8 cellular contexts compared by ENCODE assay signal in the genomic region with DNA sequence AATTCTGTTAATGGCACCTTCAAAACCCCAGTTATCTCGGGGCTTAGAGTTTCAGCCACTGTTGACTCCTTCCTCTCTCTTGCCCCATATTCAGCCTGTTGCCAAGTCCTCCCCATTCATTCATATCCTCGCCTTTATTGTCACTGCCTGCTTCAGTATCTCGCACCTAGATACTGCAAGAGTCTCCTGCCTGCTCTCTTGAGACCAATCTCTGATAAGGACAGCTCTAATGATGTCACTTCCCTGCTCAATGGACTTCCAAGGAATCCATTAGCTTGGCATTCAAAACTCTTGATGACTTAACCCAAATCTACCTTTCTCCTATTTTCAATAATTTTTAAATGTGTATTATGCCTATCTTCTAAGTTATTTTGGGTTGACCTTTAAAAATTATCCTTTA. TPM values are rescaled to one million over a fixed set of nuclear protein-coding genes. Genes with fewer than 3 reads are reported as not detected.
DNase-seq lines count a peak whose midpoint lies in the region; ATAC-seq and TF ChIP-seq lines count a peak whose summit lies in the region.

No MANE protein-coding gene starts in this region.

- H4K20me1 ChIP-seq in OCI-LY1 (ENCODE audit: insufficient read depth, low read length) = no peaks in the 10 kb centered on the region

- H3K27ac Mint-ChIP-seq in CD4-positive, alpha-beta T cell = peak overlapping the region; percentile 97
- peak overlapping the region in 1 of 2 donors; percentile 89 for H3K27ac Mint-ChIP-seq in effector memory CD8-positive, alpha-beta T cell

- H3K27me3 Mint-ChIP-seq in CD4-positive, alpha-beta T cell = no peaks in the 10 kb centered on the region
- no peaks in the 10 kb centered on the region for H3K27me3 Mint-ChIP-seq in effector memory CD8-positive, alpha-beta T cell

- peak overlapping the region; percentile 62; the same call in 1 of the 2 replicates for H3K9ac ChIP-seq in OCI-LY1 (ENCODE audit: low read length)

- H3K36me3 ChIP-seq in OCI-LY1 (ENCODE audit: insufficient read depth, low read length) (peaks cover 8% of the 10 kb centered on the region; the same call in 1 of the 2 replicates), neuron (ENCODE audit: insufficient read depth, low read length) (peaks cover 6% of the 10 kb centered on the region), ovary (no peaks in the 10 kb centered on the region)

- peaks cover 9% of the 10 kb centered on the region for H3K79me2 ChIP-seq in OCI-LY1 (ENCODE audit: insufficient read depth, low read length)

- no peak for TF ChIP-seq EP300 in ovary (IDR thresholded peaks at IDR 0.05)

- no peak for ATAC-seq in CD4-positive, alpha-beta T cell (ENCODE audit: poor library complexity)
- no peak for ATAC-seq in effector memory CD8-positive, alpha-beta T cell (replicated peaks)
- ATAC-seq in HG02981 (IDR thresholded peaks at IDR 0.05; ENCODE audit: unreplicated experiment) (no peak), GM21619 (IDR thresholded peaks at IDR 0.05; ENCODE audit: unreplicated experiment) (no peak)

- intact Hi-C loops in CD4-positive, alpha-beta T cell (cut with DNase I, micrococcal nuclease) = loop anchor here in 1 of 2 experiments (5.0 to 10.0 kb wide), 2 partner anchors 34 to 302 kb away; partner anchors contain the start of genes NDUFA1, NKRF and RNF113A
- intact Hi-C loops in ovary (cut with DNase I) = no loop called here

- no peaks in the 10 kb centered on the region for H3K9me3 ChIP-seq in CD4-positive, alpha-beta T cell (ENCODE audit: control insufficient read depth, low read length)
- H3K9me3 ChIP-seq in OCI-LY1 (ENCODE audit: low read length) (no peaks in the 10 kb centered on the region), neuron (ENCODE audit: low read length) (no peaks in the 10 kb centered on the region), ovary (no peaks in the 10 kb centered on the region)

- CTCF ChIA-PET in CD4-positive, alpha-beta T cell (lab: Charles Lee) = interaction anchor here (1.3 to 1.9 kb wide), 2 partner anchors 8 to 104 kb away, joined by 3 to 6 read pairs; partner anchors contain the start of genes SLC25A5 and STEEP1

- H3K9me2 ChIP-seq in OCI-LY1 (ENCODE audit: low read depth, low read length) = no peaks in the 10 kb centered on the region

- no peaks in the 10 kb centered on the region for H3K9me3 Mint-ChIP-seq in CD4-positive, alpha-beta T cell
- no peaks in the 10 kb centered on the region for H3K9me3 Mint-ChIP-seq in effector memory CD8-positive, alpha-beta T cell

- H3K4me3 ChIP-seq in OCI-LY1 (ENCODE audit: low read depth, low read length, poor library complexity, severe bottlenecking) (peak overlapping the region; percentile 94), neuron (ENCODE audit: low read length) (peak overlapping the region; percentile 79), ovary (no peak overlapping the region)

- peak overlapping the region; percentile 94 for H3K4me3 Mint-ChIP-seq in CD4-positive, alpha-beta T cell
- peak overlapping the region; percentile 89 to 92 for H3K4me3 Mint-ChIP-seq in effector memory CD8-positive, alpha-beta T cell

- POLR2A ChIA-PET in CD4-positive, alpha-beta T cell (lab: Charles Lee) = interaction anchor here (0.6 to 2.6 kb wide), 7 partner anchors 8 to 226 kb away, joined by 3 to 27 read pairs (median 4); partner anchors contain the start of genes NKRF and STEEP1

- peaks cover 18% of the 10 kb centered on the region for H3K4me1 Mint-ChIP-seq in CD4-positive, alpha-beta T cell (ENCODE audit: low read depth)
- H3K4me1 Mint-ChIP-seq in effector memory CD8-positive, alpha-beta T cell (ENCODE audit: low read depth in 2 of 2) = peaks cover 9 to 12% of the 10 kb centered on the region in 2 donors

- no peak for DNase-seq in CD4-positive, alpha-beta T cell
- DNase-seq in effector memory CD8-positive, alpha-beta T cell = no peak
- DNase-seq in AG08395 (ENCODE audit: low spot score) (no peak), ovary (no peak)

- peaks cover 7% of the 10 kb centered on the region for H3K36me3 Mint-ChIP-seq in CD4-positive, alpha-beta T cell (ENCODE audit: low read depth)
- H3K36me3 Mint-ChIP-seq in effector memory CD8-positive, alpha-beta T cell (ENCODE audit: insufficient read depth) = peaks cover 12% of the 10 kb centered on the region

- H3F3A ChIP-seq in OCI-LY1 (ENCODE audit: insufficient read depth, low read length) = no peaks in the 10 kb centered on the region

- H3K27ac ChIP-seq in CD4-positive, alpha-beta T cell (ENCODE audit: low read depth, low read length) = no peak overlapping the region
- no peak overlapping the region for H3K27ac ChIP-seq in OCI-LY1 (ENCODE audit: low read depth, low read length, poor library complexity, severe bottlenecking)
- peak overlapping the region in 1 of 2 donors; percentile 81 for H3K27ac ChIP-seq in ovary

- H3K4me1 ChIP-seq in OCI-LY1 (ENCODE audit: insufficient read depth, low read length, severe bottlenecking) (peaks cover 35% of the 10 kb centered on the region), neuron (ENCODE audit: insufficient read depth, low read length) (peaks cover 4% of the 10 kb centered on the region), ovary (ENCODE audit: insufficient read depth) (no peaks in the 10 kb centered on the region)

- peak overlapping the region; percentile 74 for H3K4me2 ChIP-seq in OCI-LY1 (ENCODE audit: low read length)

- H3K27me3 ChIP-seq in CD4-positive, alpha-beta T cell (ENCODE audit: control insufficient read depth, insufficient read depth, low read length) = no peaks in the 10 kb centered on the region
- no peaks in the 10 kb centered on the region for H3K27me3 ChIP-seq in OCI-LY1 (ENCODE audit: insufficient read depth, low read length)
- no peaks in the 10 kb centered on the region for H3K27me3 ChIP-seq in neuron (ENCODE audit: insufficient read depth, low read length)
- no peaks in the 10 kb centered on the region for H3K27me3 ChIP-seq in ovary

- no peak for TF ChIP-seq POLR2A in ovary (IDR thresholded peaks at IDR 0.05)

- no peak for TF ChIP-seq CTCF in CD4-positive, alpha-beta T cell (IDR thresholded peaks at IDR 0.05)
- TF ChIP-seq CTCF in OCI-LY1 (IDR thresholded peaks at IDR 0.05; ENCODE audit: low read length) (no peak), ovary (IDR thresholded peaks at IDR 0.05) (no peak)

- H2AFZ ChIP-seq in OCI-LY1 (ENCODE audit: low read length) (no peak overlapping the region), neuron (ENCODE audit: low read depth, low read length) (no peak overlapping the region)

- WGBS in ovary, 3 donors = 42 to 51% (median 50%) methylated on average over 3 of the region's 3 CpGs

RNA-seq across cellular contexts. Expression of gene UBE2A, which starts 1.1 kb away (rescaled TPM):
- 100 to 1,000 TPM in 1 of 2 experiments, 10 to 100 TPM in 1; 88.8 to 101 TPM for total RNA-seq in CD4-positive, alpha-beta T cell
- 10 to 100 TPM; 25.0 to 40.1 (median 30.2) TPM for total RNA-seq in ovary
- polyA plus RNA-seq in ovary = 10 to 100 TPM; 29.8 to 86.0 TPM

RNA-seq across cellular contexts. Expression of gene STEEP1, which starts 8.0 kb away (rescaled TPM):
- total RNA-seq in CD4-positive, alpha-beta T cell = 10 to 100 TPM; 25.1 to 27.0 TPM
- 10 to 100 TPM; 18.9 to 27.3 (median 22.1) TPM for total RNA-seq in ovary
- 10 to 100 TPM; 22.9 to 51.9 TPM for polyA plus RNA-seq in ovary

RNA-seq across cellular contexts. Expression of gene NKRF, which starts 33.0 kb away (rescaled TPM):
- 10 to 100 TPM; 16.4 to 16.5 TPM for total RNA-seq in CD4-positive, alpha-beta T cell
- 10 to 100 TPM in 3 of 7 donors, 1 to 10 TPM in 4; 7.5 to 12.5 (median 9.5) TPM for total RNA-seq in ovary
- polyA plus RNA-seq in ovary = 10 to 100 TPM in 1 of 2 donors, 1 to 10 TPM in 1; 4.9 to 10.1 TPM
